In the genomic region with DNA sequence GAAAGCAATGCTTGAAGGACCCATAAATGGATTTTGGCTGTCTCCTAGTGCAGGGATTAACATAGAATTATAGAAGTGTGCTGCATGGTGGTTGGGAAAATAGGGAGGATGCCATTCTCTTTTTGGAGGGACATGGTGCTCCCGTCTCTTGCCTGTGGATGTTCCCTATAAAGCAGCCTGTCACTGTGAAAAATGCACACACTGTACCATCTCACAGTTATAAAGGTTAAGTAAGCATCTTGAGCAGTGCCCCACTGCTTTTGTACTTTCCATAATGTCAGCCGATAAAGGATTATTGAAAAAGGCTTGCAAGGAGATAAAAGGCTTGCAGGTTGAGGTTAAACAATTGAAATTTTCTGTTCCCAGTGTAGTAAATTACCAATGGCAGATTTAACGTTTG, we compare ENCODE assay signal across 18 cellular contexts.
A peak's percentile ranks its signal among the peaks of the same experiment; 100 is the strongest.
DNase-seq lines count a peak whose midpoint lies in the region; FAIRE-seq and TF ChIP-seq lines count a peak whose summit lies in the region.
"Had no signal": no experiment of that assay in that cellular context is flagged by ENCODE, and none has a peak within 500 bp of the region (broad histone marks: within the 10 kb centered on the region; RNA-seq: fewer than 3 reads in every experiment).

No MANE protein-coding gene starts in this region.

- no peak overlapping the region for H3K9ac ChIP-seq in astrocyte (ENCODE audit: low read length)

- H3K36me3 ChIP-seq in HEK293 (ENCODE audit: control insufficient read depth in 2 of 2, insufficient read depth in 1 of 2, low read length in 2 of 2) (no peaks in the 10 kb centered on the region), astrocyte (ENCODE audit: insufficient read depth, low read length) (no peaks in the 10 kb centered on the region), prostate gland (no peaks in the 10 kb centered on the region), MG63 (no peaks in the 10 kb centered on the region)

- H3K4me3 Mint-ChIP-seq in astrocyte (ENCODE audit: unreplicated experiment), result no peak overlapping the region
- H3K4me3 Mint-ChIP-seq: B cell; CD4-positive, alpha-beta memory T cell had no signal

- H3K4me1 ChIP-seq in HEK293 (ENCODE audit: control insufficient read depth, insufficient read depth, low read length) (peaks cover 54% of the 10 kb centered on the region), astrocyte (ENCODE audit: insufficient read depth, low read length) (no peaks in the 10 kb centered on the region), prostate gland (replicated peaks) (no peaks in the 10 kb centered on the region)

- H3K4me3 ChIP-seq in HEK293 (ENCODE audit: low read depth, low read length) (no peak overlapping the region), astrocyte (ENCODE audit: insufficient read depth, low read depth, low read length) (no peak overlapping the region), prostate gland (no peak overlapping the region), MG63 (no peak overlapping the region)

- H4K20me1 ChIP-seq in astrocyte (ENCODE audit: insufficient read depth, low read length), result peaks cover 40% of the 10 kb centered on the region

- no peak for TF ChIP-seq CTCF in HEK293 (tag by site-specific recombination; IDR thresholded peaks at IDR 0.05)
- TF ChIP-seq CTCF in astrocyte (IDR thresholded peaks at IDR 0.05; ENCODE audit: insufficient read depth, low read depth, low read length), result no peak
- TF ChIP-seq CTCF in prostate gland (IDR thresholded peaks at IDR 0.05), result no peak

- DNase-seq in GM12891 (ENCODE audit: insufficient read length, low spot score), result no peak
- DNase-seq in astrocyte (ENCODE audit: low read depth), result no peak
- DNase-seq in prostate gland (ENCODE audit: low spot score), result peak; percentile 59
- DNase-seq in DMS79 (lab: John Stamatoyannopoulos, UW), result no peak
- no peak for DNase-seq in LoVo (ENCODE audit: low spot score)
- DNase-seq in MG63, result no peak
- DNase-seq: CD4-positive, alpha-beta memory T cell; COR-L47; DMS153; DND-41; GDM1; IMR-90 had no signal

- H3K27me3 ChIP-seq in astrocyte (ENCODE audit: insufficient read depth, low read length) (peaks cover 9% of the 10 kb centered on the region), prostate gland (replicated peaks; ENCODE audit: insufficient read depth) (no peaks in the 10 kb centered on the region), MG63 (no peaks in the 10 kb centered on the region)

- H3K4me2 ChIP-seq in astrocyte (ENCODE audit: low read length), result no peak overlapping the region

- no peaks in the 10 kb centered on the region for H3K27me3 Mint-ChIP-seq in astrocyte (ENCODE audit: low read depth, unreplicated experiment)
- H3K27me3 Mint-ChIP-seq: B cell had no signal

- no peaks in the 10 kb centered on the region for H3K79me2 ChIP-seq in astrocyte (ENCODE audit: insufficient read depth, low read length)

- FAIRE-seq in GM12891 (lab: Jason Lieb, UNC), result peak; percentile 31
- FAIRE-seq in astrocyte (lab: Jason Lieb, UNC), result no peak
- FAIRE-seq: A204.1, D721Med, H1 had no signal

- H3K36me3 Mint-ChIP-seq in astrocyte (ENCODE audit: low read depth, unreplicated experiment), result no peaks in the 10 kb centered on the region
- H3K36me3 Mint-ChIP-seq: CD4-positive, alpha-beta memory T cell had no signal

- peaks cover 11% of the 10 kb centered on the region for H3K4me1 Mint-ChIP-seq in astrocyte (ENCODE audit: low read depth, unreplicated experiment)
- H3K4me1 Mint-ChIP-seq: CD4-positive, alpha-beta memory T cell had no signal

- intact Hi-C loops in prostate gland (cut with DNase I), result no loop called here

- H2AFZ ChIP-seq in astrocyte (ENCODE audit: low read depth, low read length), result no peak overlapping the region

- TF ChIP-seq POLR2A in GM12891 (IDR thresholded peaks at IDR 0.05; ENCODE audit: low read depth, low read length), result no peak
- TF ChIP-seq POLR2A in prostate gland (IDR thresholded peaks at IDR 0.05), result no peak

- H3K27ac Mint-ChIP-seq in astrocyte (ENCODE audit: unreplicated experiment), result peak overlapping the region; percentile 6
- H3K27ac Mint-ChIP-seq: B cell; CD4-positive, alpha-beta memory T cell had no signal

- CTCF ChIA-PET in HEK293 (lab: Yijun Ruan, JAX), result no interaction called here

- WGBS in prostate gland, result 33% methylated on average over 3 of the region's 3 CpGs

- H3K9me3 Mint-ChIP-seq in astrocyte (ENCODE audit: unreplicated experiment), result no peaks in the 10 kb centered on the region

- H3K27ac ChIP-seq in HEK293 (ENCODE audit: extremely low read depth, low read depth, low read length) (no peak overlapping the region), astrocyte (ENCODE audit: low read depth, low read length) (no peak overlapping the region), prostate gland (peak overlapping the region in 1 of 2 donors; percentile 58)
- H3K27ac ChIP-seq: C4-2B had no signal

- POLR2A ChIA-PET in HEK293 (lab: Yijun Ruan, JAX), result no interaction called here

- no peaks in the 10 kb centered on the region for H3K9me3 ChIP-seq in HEK293 (ENCODE audit: control insufficient read depth, insufficient read depth, low read depth, low read length)
- no peaks in the 10 kb centered on the region for H3K9me3 ChIP-seq in astrocyte (ENCODE audit: insufficient read depth, low read depth, low read length)
- no peaks in the 10 kb centered on the region for H3K9me3 ChIP-seq in prostate gland
- no peaks in the 10 kb centered on the region for H3K9me3 ChIP-seq in MG63

TF ChIP-seq in GM12891, 5 proteins besides CTCF, POLR2A, EP300 and RAD21:
- TF ChIP-seq POLR2AphosphoS5 (IDR thresholded peaks at IDR 0.05; ENCODE audit: low read depth, low read length), result no peak
- no peak for TF ChIP-seq POU2F2 (IDR thresholded peaks at IDR 0.05; ENCODE audit: low read depth, low read length)
- TF ChIP-seq PAX5 (IDR thresholded peaks at IDR 0.05; ENCODE audit: insufficient read depth, low read length, severe bottlenecking), result no peak

TF ChIP-seq in HEK293, 187 proteins besides CTCF, POLR2A, EP300 and RAD21 (continues in another document):
- TF ChIP-seq GLI2 (tag by site-specific recombination; IDR thresholded peaks at IDR 0.05; ENCODE audit: borderline replicate concordance, low read depth), result no peak
- TF ChIP-seq ZNF768 (tag by site-specific recombination; IDR thresholded peaks at IDR 0.05), result no peak
- peak; percentile 57 for TF ChIP-seq FEZF1 (tag by site-specific recombination; IDR thresholded peaks at IDR 0.05)
- TF ChIP-seq ZNF449 (tag by site-specific recombination; IDR thresholded peaks at IDR 0.05), result no peak
- no peak for TF ChIP-seq PRDM4 (tag by site-specific recombination; IDR thresholded peaks at IDR 0.05)
- TF ChIP-seq SP2 (tag by site-specific recombination; IDR thresholded peaks at IDR 0.05), result no peak
- TF ChIP-seq ZNF133 (tag by site-specific recombination; IDR thresholded peaks at IDR 0.05), result no peak
- no peak for TF ChIP-seq ZNF561 (tag by site-specific recombination; IDR thresholded peaks at IDR 0.05; ENCODE audit: borderline replicate concordance)
- no peak for TF ChIP-seq ZNF114 (tag by site-specific recombination; IDR thresholded peaks at IDR 0.05)
- no peak for TF ChIP-seq ZNF214 (tag by site-specific recombination; IDR thresholded peaks at IDR 0.05; ENCODE audit: borderline replicate concordance)
- TF ChIP-seq TCF7L2 (IDR thresholded peaks at IDR 0.05; ENCODE audit: borderline replicate concordance, low read depth, low read length), result peak; percentile 31; the same call in 1 of the 2 replicates
- no peak for TF ChIP-seq REPIN1 (tag by site-specific recombination; IDR thresholded peaks at IDR 0.05; ENCODE audit: low read depth)
- TF ChIP-seq ZSCAN5A (tag by site-specific recombination; IDR thresholded peaks at IDR 0.05), result no peak
